ENCODE assay signal across 8 cellular contexts in the genomic region with DNA sequence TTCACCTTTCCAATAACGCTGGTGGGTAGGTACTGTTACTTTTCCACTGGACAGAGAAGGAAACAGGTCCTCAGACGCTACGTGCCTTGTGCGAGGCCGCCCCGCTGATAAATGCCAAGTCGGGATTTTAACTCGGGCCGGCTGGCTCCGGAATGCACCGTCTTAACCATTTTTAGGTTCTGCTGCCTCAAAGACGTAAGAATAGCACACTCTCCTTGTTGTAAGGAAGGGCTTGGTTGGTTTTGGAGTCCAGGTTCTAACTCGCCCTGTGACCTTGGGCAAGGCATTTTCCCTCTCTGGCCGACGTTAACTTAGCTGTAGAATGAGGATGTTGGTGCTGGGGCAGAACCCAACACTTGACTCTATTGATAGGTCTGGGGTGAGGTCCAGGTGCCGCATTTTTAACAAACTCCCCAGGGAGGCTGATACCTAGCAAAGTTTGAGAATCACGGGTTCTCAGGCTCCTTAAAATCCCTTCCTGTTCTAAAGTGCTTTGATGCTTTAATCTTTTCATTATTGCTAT. TPM values are rescaled to one million over a fixed set of nuclear protein-coding genes. Genes with fewer than 3 reads are reported as not detected.
DNase-seq lines count a peak whose midpoint lies in the region; ATAC-seq, FAIRE-seq and TF ChIP-seq lines count a peak whose summit lies in the region.

No MANE protein-coding gene starts in this region.

- H3K56ac ChIP-seq in IMR-90 (ENCODE audit: extremely low read depth, insufficient read depth, low read length) = peak overlapping the region; percentile 99

- BruUV-seq in IMR-90 (replicated peaks; lab: Mats Ljungman, UMichigan) = no TSS peak

- peak overlapping the region; percentile 61 for H3K18ac ChIP-seq in IMR-90 (ENCODE audit: low read depth, low read length)

- peak overlapping the region; percentile 97 for H3K4ac ChIP-seq in IMR-90 (ENCODE audit: low read depth, low read length)

- H4K20me1 ChIP-seq in IMR-90 (ENCODE audit: insufficient read depth, low read length) = peaks cover 29% of the 10 kb centered on the region

- TF ChIP-seq POLR2A in IMR-90 (IDR thresholded peaks at IDR 0.05; ENCODE audit: low read depth, low read length) = no peak

- H3K27ac Mint-ChIP-seq in CD4-positive, CD25-positive, alpha-beta regulatory T cell = peak overlapping the region; percentile 66 to 96 (median 94)
- peak overlapping the region; percentile 96 for H3K27ac Mint-ChIP-seq in activated naive CD8-positive, alpha-beta T cell treated with anti-CD3 and anti-CD28 coated beads, Interleukin-2, amount 10 ng/mL, durations not matched to agents 7 days and 5 days

- H3K9ac ChIP-seq in IMR-90 (ENCODE audit: low read depth, low read length) = peak overlapping the region; percentile 97
- peak overlapping the region; percentile 33 for H3K9ac ChIP-seq in iPS-18a (ENCODE audit: low read length)

- ATAC-seq in CD4-positive, CD25-positive, alpha-beta regulatory T cell (ENCODE audit: low read depth in 2 of 2) = no peak
- no peak for ATAC-seq in IMR-90 (ENCODE audit: low read depth)
- ATAC-seq in activated naive CD8-positive, alpha-beta T cell treated with anti-CD3 and anti-CD28 coated beads, Interleukin-2, amount 10 ng/mL, durations not matched to agents 7 days and 5 days (ENCODE audit: low read depth) = no peak
- ATAC-seq in GM19452 (IDR thresholded peaks at IDR 0.05; ENCODE audit: unreplicated experiment) = no peak

- peak overlapping the region; percentile 98 to 100 (median 99) for H3K4me3 Mint-ChIP-seq in CD4-positive, CD25-positive, alpha-beta regulatory T cell
- H3K4me3 Mint-ChIP-seq in activated naive CD8-positive, alpha-beta T cell treated with anti-CD3 and anti-CD28 coated beads, Interleukin-2, amount 10 ng/mL, durations not matched to agents 7 days and 5 days = peak overlapping the region; percentile 100

- no peak for TF ChIP-seq RAD21 in IMR-90 (IDR thresholded peaks at IDR 0.05; ENCODE audit: low read length)

- peak overlapping the region; percentile 68 for H4K5ac ChIP-seq in IMR-90 (ENCODE audit: low read depth, low read length)

- H3K27ac ChIP-seq in CD4-positive, CD25-positive, alpha-beta regulatory T cell (ENCODE audit: insufficient read depth, low read length, poor library complexity, severe bottlenecking) = peak overlapping the region; percentile 49
- peak overlapping the region; percentile 87 for H3K27ac ChIP-seq in IMR-90 (ENCODE audit: insufficient read depth, low read length)
- no peak overlapping the region for H3K27ac ChIP-seq in iPS-18a (ENCODE audit: low read length)
- H3K27ac ChIP-seq in small intestine (ENCODE audit: low read depth in 1 of 2, low read length in 1 of 2) = peak overlapping the region in 1 of 2 donors; percentile 94

- POLR2A ChIA-PET in IMR-90 (lab: Charles Lee; ENCODE audit: unreplicated experiment) = interaction anchor here (0.6 kb wide), 1 partner anchor 92 kb away, joined by 3 read pairs; no protein-coding TSS in a partner anchor
- POLR2A ChIA-PET in activated naive CD8-positive, alpha-beta T cell treated with anti-CD3 and anti-CD28 coated beads, Interleukin-2, amount 10 ng/mL, durations not matched to agents 7 days and 5 days (lab: Charles Lee) = interaction anchor here (1.2 to 2.6 kb wide), 7 partner anchors 12 to 450 kb away, joined by 3 to 14 read pairs (median 3); no protein-coding TSS in a partner anchor

- peak overlapping the region; percentile 45 for H2BK20ac ChIP-seq in IMR-90 (ENCODE audit: low read depth, low read length)

- WGBS in IMR-90 (ENCODE audit: extremely low coverage in 2 of 2, insufficient read length in 1 of 2), 2 experiments = no CpG with 5 or more reads among the region's 17 CpGs
- WGBS in small intestine, 3 donors = 1 to 2% (median 2%) methylated on average over 17 of the region's 17 CpGs

- peak overlapping the region; percentile 93 for H4K91ac ChIP-seq in IMR-90 (ENCODE audit: insufficient read depth, low read depth, low read length)

- H3K36me3 Mint-ChIP-seq in CD4-positive, CD25-positive, alpha-beta regulatory T cell = no peaks in the 10 kb centered on the region
- H3K36me3 Mint-ChIP-seq in activated naive CD8-positive, alpha-beta T cell treated with anti-CD3 and anti-CD28 coated beads, Interleukin-2, amount 10 ng/mL, durations not matched to agents 7 days and 5 days = peaks cover 13% of the 10 kb centered on the region

- H2BK5ac ChIP-seq in IMR-90 (ENCODE audit: low read depth, low read length, poor library complexity, severe bottlenecking) = peak overlapping the region; percentile 99

- in situ Hi-C loops in IMR-90 (cut with MboI; ENCODE audit: low sequenced_read_pairs) = no loop called here

- no peaks in the 10 kb centered on the region for H3K9me3 Mint-ChIP-seq in CD4-positive, CD25-positive, alpha-beta regulatory T cell
- H3K9me3 Mint-ChIP-seq in activated naive CD8-positive, alpha-beta T cell treated with anti-CD3 and anti-CD28 coated beads, Interleukin-2, amount 10 ng/mL, durations not matched to agents 7 days and 5 days = no peaks in the 10 kb centered on the region

- peak overlapping the region; percentile 60 for H2AFZ ChIP-seq in IMR-90 (replicated peaks; ENCODE audit: low read length, poor library complexity)

- peak overlapping the region; percentile 86 for H3K4me2 ChIP-seq in IMR-90 (ENCODE audit: low read depth, low read length)

- FAIRE-seq in small intestine (lab: Jason Lieb, UNC) = no peak

- dilution Hi-C loops in IMR-90 (cut with HindIII; ENCODE audit: low sequenced_read_pairs, unreplicated experiment) = no loop called here

- H3K23ac ChIP-seq in IMR-90 (ENCODE audit: low read depth, low read length) = peak overlapping the region; percentile 100

- CTCF ChIA-PET in IMR-90 (lab: Yijun Ruan, JAX) = no interaction called here

- peaks cover 14% of the 10 kb centered on the region for H3K9me1 ChIP-seq in IMR-90 (ENCODE audit: insufficient read depth, low read length)

- no peaks in the 10 kb centered on the region for H3K27me3 ChIP-seq in CD4-positive, CD25-positive, alpha-beta regulatory T cell (ENCODE audit: control insufficient read depth, insufficient read depth, low read length)
- H3K27me3 ChIP-seq in IMR-90 (ENCODE audit: control insufficient read depth, insufficient read depth, low read length) (no peaks in the 10 kb centered on the region), iPS-18a (ENCODE audit: control insufficient read depth, insufficient read depth, low read length) (peaks cover 20% of the 10 kb centered on the region), small intestine (ENCODE audit: control insufficient read depth in 2 of 2, insufficient read depth in 2 of 2, low read length in 2 of 2) (no peaks in the 10 kb centered on the region)

- H3K79me1 ChIP-seq in IMR-90 (ENCODE audit: low read depth in 1 of 2, low read length in 2 of 2) = peaks cover 18 to 40% of the 10 kb centered on the region in 2 experiments; a peak in 3 of 4 replicates

- no peaks in the 10 kb centered on the region for H3K9me3 ChIP-seq in CD4-positive, CD25-positive, alpha-beta regulatory T cell (ENCODE audit: control insufficient read depth in 2 of 2, low read length in 2 of 2)
- H3K9me3 ChIP-seq in IMR-90 (ENCODE audit: control insufficient read depth, insufficient read depth, low read length) (no peaks in the 10 kb centered on the region), iPS-18a (ENCODE audit: control insufficient read depth, low read depth, low read length) (no peaks in the 10 kb centered on the region), small intestine (ENCODE audit: control insufficient read depth, low read depth) (no peaks in the 10 kb centered on the region)

- no peak for TF ChIP-seq CTCF in IMR-90 (conservative IDR thresholded peaks at IDR 0.05; ENCODE audit: low read depth, low read length)

- H3K36me3 ChIP-seq in CD4-positive, CD25-positive, alpha-beta regulatory T cell (ENCODE audit: control insufficient read depth, insufficient read depth, low read length) = peaks cover 7% of the 10 kb centered on the region
- H3K36me3 ChIP-seq in IMR-90 (ENCODE audit: control insufficient read depth, insufficient read depth, low read length) (peaks cover 8% of the 10 kb centered on the region), iPS-18a (ENCODE audit: control insufficient read depth, low read depth, low read length) (peaks cover 3% of the 10 kb centered on the region), small intestine (ENCODE audit: control insufficient read depth in 2 of 2, insufficient read depth in 2 of 2, low read length in 2 of 2) (no peaks in the 10 kb centered on the region)

- peak overlapping the region; percentile 96 for H2AK9ac ChIP-seq in IMR-90 (replicated peaks; ENCODE audit: low read depth, low read length, poor library complexity)

- DNase-seq in CD4-positive, CD25-positive, alpha-beta regulatory T cell = peak in 1 of 3 donors; percentile 39
- DNase-seq in IMR-90 (no peak), small intestine (peak; percentile 28), NCI-H524 treated with DMSO at 0.1 percent for 48 hours (lab: John Stamatoyannopoulos, UW) (no peak)
- no peak for DNase-seq in activated naive CD8-positive, alpha-beta T cell treated with anti-CD3 and anti-CD28 coated beads, Interleukin-2, amount 10 ng/mL, durations not matched to agents 7 days and 5 days
- DNase-seq in NK-92 treated with Interleukin-12 subunit alpha and Interleukin-12 subunit beta, amount 100 ng/mL, for 24 hours (lab: John Stamatoyannopoulos, UW) = no peak

- peaks cover 49% of the 10 kb centered on the region for H3K4me1 ChIP-seq in CD4-positive, CD25-positive, alpha-beta regulatory T cell (ENCODE audit: control insufficient read depth, insufficient read depth, low read length, poor library complexity, severe bottlenecking)
- H3K4me1 ChIP-seq in IMR-90 (ENCODE audit: control insufficient read depth, insufficient read depth, low read length) (peaks cover 15% of the 10 kb centered on the region), iPS-18a (ENCODE audit: control insufficient read depth, low read depth, low read length) (peaks cover 5% of the 10 kb centered on the region), small intestine (ENCODE audit: control insufficient read depth in 2 of 2, insufficient read depth in 1 of 2, low read depth in 1 of 2, low read length in 1 of 2) (no peaks in the 10 kb centered on the region)

- no peaks in the 10 kb centered on the region for H3K27me3 Mint-ChIP-seq in CD4-positive, CD25-positive, alpha-beta regulatory T cell
- H3K27me3 Mint-ChIP-seq in activated naive CD8-positive, alpha-beta T cell treated with anti-CD3 and anti-CD28 coated beads, Interleukin-2, amount 10 ng/mL, durations not matched to agents 7 days and 5 days = no peaks in the 10 kb centered on the region

- H3K14ac ChIP-seq in IMR-90 (replicated peaks; ENCODE audit: low read depth, low read length) = peak overlapping the region; percentile 97

- peak overlapping the region; percentile 89 for H2BK120ac ChIP-seq in IMR-90 (ENCODE audit: low read depth, low read length)

- intact Hi-C loops in IMR-90 (cut with micrococcal nuclease) = loop anchor here (5.0 kb wide), 2 partner anchors 53 to 68 kb away; no protein-coding TSS in a partner anchor

- peak overlapping the region; percentile 83 for H3K4me3 ChIP-seq in CD4-positive, CD25-positive, alpha-beta regulatory T cell (ENCODE audit: low read depth, low read length)
- peak overlapping the region; percentile 64 for H3K4me3 ChIP-seq in IMR-90 (ENCODE audit: insufficient read depth, low read depth, low read length)
- H3K4me3 ChIP-seq in iPS-18a (ENCODE audit: low read length) = peak overlapping the region; percentile 91
- peak overlapping the region; percentile 92 to 99 for H3K4me3 ChIP-seq in small intestine (ENCODE audit: low read depth in 1 of 2, low read length in 2 of 2)

- peak overlapping the region; percentile 80 to 84 for H4K8ac ChIP-seq in IMR-90 (ENCODE audit: low read depth in 2 of 2, low read length in 2 of 2)

- H2AK5ac ChIP-seq in IMR-90 (ENCODE audit: low read depth, low read length) = peak overlapping the region; percentile 98

- H2BK15ac ChIP-seq in IMR-90 (ENCODE audit: low read depth, low read length) = peak overlapping the region; percentile 79; the same call in 2 of the 3 replicates

- peaks cover 19 to 84% (median 57%) of the 10 kb centered on the region in 4 donors for H3K4me1 Mint-ChIP-seq in CD4-positive, CD25-positive, alpha-beta regulatory T cell
- peaks cover 43% of the 10 kb centered on the region for H3K4me1 Mint-ChIP-seq in activated naive CD8-positive, alpha-beta T cell treated with anti-CD3 and anti-CD28 coated beads, Interleukin-2, amount 10 ng/mL, durations not matched to agents 7 days and 5 days

RNA-seq across cellular contexts. Expression of a gene that starts 0.8 kb away (rescaled TPM):
- 71.0 TPM for total RNA-seq in CD4-positive, CD25-positive, alpha-beta regulatory T cell
- 10 to 100 TPM; 36.6 to 48.2 (median 41.1) TPM for polyA plus RNA-seq in CD4-positive, CD25-positive, alpha-beta regulatory T cell
- total RNA-seq in IMR-90 (2012; rRNA removed) = 364 and 449 TPM in 2 replicates
- polyA plus RNA-seq in IMR-90 (2012; rRNA removed) = 299 and 308 TPM in 2 replicates
- 51.0 and 243 TPM in 2 replicates for polyA plus RNA-seq in IMR-90 (2012; cell fraction: cytosol; rRNA removed)
- polyA plus RNA-seq in IMR-90 (2012; cell fraction: nucleus; rRNA removed; ENCODE audit: low replicate concordance) = 516 and 695 TPM in 2 replicates
- total RNA-seq in activated naive CD8-positive, alpha-beta T cell treated with anti-CD3 and anti-CD28 coated beads, Interleukin-2, amount 10 ng/mL, durations not matched to agents 7 days and 5 days = 10 to 100 TPM; 85.8 to 88.8 TPM
- polyA plus RNA-seq in small intestine = 10 to 100 TPM; 15.5 to 23.7 (median 18.6) TPM

RNA-seq across cellular contexts. Expression of a gene that starts 3.9 kb away (rescaled TPM):
- total RNA-seq in CD4-positive, CD25-positive, alpha-beta regulatory T cell = 95.3 TPM
- polyA plus RNA-seq in CD4-positive, CD25-positive, alpha-beta regulatory T cell = 10 to 100 TPM; 79.0 to 87.6 (median 81.7) TPM
- 60.5 and 71.9 TPM in 2 replicates for total RNA-seq in IMR-90 (2012; rRNA removed)
- polyA plus RNA-seq in IMR-90 (2012; rRNA removed) (43.0 and 48.0 TPM in 2 replicates), small intestine (10 to 100 TPM in 1 of 3 donors, 1 to 10 TPM in 2; 7.0 to 10.7 (median 7.4) TPM)
- polyA plus RNA-seq in IMR-90 (2012; cell fraction: cytosol; rRNA removed) = 20.8 and 21.1 TPM in 2 replicates
- polyA plus RNA-seq in IMR-90 (2012; cell fraction: nucleus; rRNA removed; ENCODE audit: low replicate concordance) = 42.7 and 138 TPM in 2 replicates
- total RNA-seq in activated naive CD8-positive, alpha-beta T cell treated with anti-CD3 and anti-CD28 coated beads, Interleukin-2, amount 10 ng/mL, durations not matched to agents 7 days and 5 days = 100 to 1,000 TPM; 101 to 103 TPM

RNA-seq across cellular contexts. Expression of a gene that starts 48.3 kb away (rescaled TPM):
- 13.5 TPM for total RNA-seq in CD4-positive, CD25-positive, alpha-beta regulatory T cell
- 10 to 100 TPM; 16.3 to 22.6 (median 19.8) TPM for polyA plus RNA-seq in CD4-positive, CD25-positive, alpha-beta regulatory T cell
- 5.0 and 6.7 TPM in 2 replicates for total RNA-seq in IMR-90 (2012; rRNA removed)
- polyA plus RNA-seq in IMR-90 (2012; rRNA removed) (6.2 and 7.1 TPM in 2 replicates), small intestine (10 to 100 TPM in 1 of 3 donors, 1 to 10 TPM in 2; 5.4 to 10.8 (median 5.4) TPM)
- 5.0 and 10.8 TPM in 2 replicates for polyA plus RNA-seq in IMR-90 (2012; cell fraction: cytosol; rRNA removed)
- polyA plus RNA-seq in IMR-90 (2012; cell fraction: nucleus; rRNA removed; ENCODE audit: low replicate concordance) = 8.1 and 15.5 TPM in 2 replicates
- total RNA-seq in activated naive CD8-positive, alpha-beta T cell treated with anti-CD3 and anti-CD28 coated beads, Interleukin-2, amount 10 ng/mL, durations not matched to agents 7 days and 5 days = 10 to 100 TPM; 22.1 to 23.2 TPM
